In genomic region chr2:182890305-182890704, GRCh38 we compare ENCODE assay signal across 19 cellular contexts. TPM values are rescaled to one million over a fixed set of nuclear protein-coding genes. Genes with fewer than 3 reads are reported as not detected.
"Had no signal": no experiment of that assay in that cellular context is flagged by ENCODE, and none has a peak within 500 bp of the region (broad histone marks: within the 10 kb centered on the region; RNA-seq: fewer than 3 reads in every experiment).

No MANE protein-coding gene starts in this region.

- ATAC-seq: activated CD4-positive, CD25-positive, alpha-beta regulatory T cell treated with anti-CD3 and anti-CD28 coated beads, Interleukin-2, amount 50 U/mL, for 24 hours; activated CD8-positive, alpha-beta memory T cell treated with anti-CD3 and anti-CD28 coated beads, Interleukin-2, amount 10 ng/mL, durations not matched to agents 7 days and 5 days; activated CD8-positive, alpha-beta T cell treated with anti-CD3 and anti-CD28 coated beads for 36 hours; body of pancreas; heart right ventricle; sciatic nerve; T-cell had no signal

- H3K4me1 ChIP-seq: body of pancreas, heart right ventricle, tibial nerve had no signal

- H3K9me3 ChIP-seq: body of pancreas, tibial nerve had no signal

- H3K36me3 ChIP-seq: cardiac muscle cell, heart right ventricle, tibial nerve had no signal

- H3K4me3 ChIP-seq: body of pancreas, cardiac muscle cell, heart right ventricle, tibial nerve had no signal

- DNase-seq: activated CD4-positive, alpha-beta T cell treated with anti-CD3 and anti-CD28 coated beads, Interleukin-2, amount 10 ng/mL, durations not matched to agents 7 days and 5 days; activated CD8-positive, alpha-beta memory T cell treated with anti-CD3 and anti-CD28 coated beads, Interleukin-2, amount 10 ng/mL, durations not matched to agents 7 days and 5 days; activated CD8-positive, alpha-beta T cell treated with anti-CD3 and anti-CD28 coated beads for 36 hours; activated gamma-delta T cell; activated T-cell treated with anti-CD3 and anti-CD28 coated beads for 4 hours; anterior cingulate cortex; body of pancreas; foreskin fibroblast; heart right ventricle; midbrain; occipital lobe; stimulated activated CD4-positive, alpha-beta T cell treated with anti-CD3 and anti-CD28 coated beads, Interleukin-4, amount 100 ng/mL, for 4 hours; T-cell had no signal

- H3K27me3 ChIP-seq: body of pancreas, cardiac muscle cell, heart right ventricle, tibial nerve had no signal

- H3K27ac ChIP-seq: body of pancreas, cardiac muscle cell, epithelial cell of prostate, heart right ventricle, tibial nerve, VCaP had no signal

RNA-seq across cellular contexts. Expression of gene FRZB, which starts 23.9 kb away (rescaled TPM):
- total RNA-seq: activated CD4-positive, alpha-beta T cell treated with anti-CD3 and anti-CD28 coated beads, Interleukin-2, amount 10 ng/mL, durations not matched to agents 7 days and 5 days; activated CD8-positive, alpha-beta memory T cell treated with anti-CD3 and anti-CD28 coated beads, Interleukin-2, amount 10 ng/mL, durations not matched to agents 7 days and 5 days; activated CD8-positive, alpha-beta T cell treated with anti-CD3 and anti-CD28 coated beads for 36 hours had no signal
